Comparison of ENCODE assay signal across 17 cellular contexts in the genomic region with DNA sequence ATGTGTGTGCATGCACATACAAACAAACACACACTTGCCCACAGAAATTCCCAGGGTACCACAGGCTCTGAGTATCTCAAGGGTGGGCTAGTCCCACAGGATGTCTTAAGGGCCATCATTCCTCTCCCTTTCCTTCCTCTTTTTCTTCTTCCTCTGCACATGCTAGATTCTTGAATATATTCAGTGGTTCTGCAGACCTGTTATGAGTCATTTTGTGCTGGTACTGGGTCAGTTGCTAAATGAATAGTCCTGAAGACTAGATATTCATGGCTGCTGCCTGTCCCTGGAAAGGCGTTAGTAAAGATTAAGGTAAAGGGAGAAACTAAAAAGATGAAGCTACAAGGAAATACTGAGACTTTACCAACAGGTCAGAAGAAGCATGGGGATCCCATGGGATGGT.
"Had no signal": no experiment of that assay in that cellular context is flagged by ENCODE, and none has a peak within 500 bp of the region (broad histone marks: within the 10 kb centered on the region; RNA-seq: fewer than 3 reads in every experiment).

No MANE protein-coding gene starts in this region.

- DNase-seq: activated CD4-positive, alpha-beta T cell treated with anti-CD3 and anti-CD28 coated beads for 48 hours; activated CD8-positive, alpha-beta T cell treated with anti-CD3 and anti-CD28 coated beads for 36 hours; activated effector memory CD4-positive, alpha-beta T cell treated with anti-CD3 and anti-CD28 coated beads, Interleukin-2, amount 50 U/mL, for 16 hours; activated T-cell treated with anti-CD3 and anti-CD28 coated beads, Interleukin-2, amount 50 U/mL, for 48 hours; adrenal gland; dorsolateral prefrontal cortex; endodermal cell; heart left ventricle; right cardiac atrium; stimulated activated CD4-positive, alpha-beta T cell treated with anti-CD3 and anti-CD28 coated beads, Interleukin-4, amount 100 ng/mL, for 4 hours; stimulated activated CD8-positive, alpha-beta memory T cell treated with anti-CD3 and anti-CD28 coated beads, Interleukin-4, amount 100 ng/mL, for 48 hours; stimulated activated naive CD8-positive, alpha-beta T cell treated with anti-CD3 and anti-CD28 coated beads, Interleukin-15, amount 100 ng/mL, for 72 hours; upper lobe of left lung had no signal

- H3K4me1 ChIP-seq: adrenal gland, heart left ventricle, prostate gland, upper lobe of left lung had no signal

- H3K27ac ChIP-seq: adrenal gland, dorsolateral prefrontal cortex, heart left ventricle, prostate gland, skin epidermis, upper lobe of left lung had no signal

- ATAC-seq: activated CD8-positive, alpha-beta T cell treated with anti-CD3 and anti-CD28 coated beads for 36 hours; heart left ventricle; left lobe of liver; right cardiac atrium; stimulated activated naive CD8-positive, alpha-beta T cell treated with anti-CD3 and anti-CD28 coated beads, Interleukin-15, amount 100 ng/mL, for 72 hours; WTC11 had no signal

- H3K9me3 ChIP-seq: adrenal gland, heart left ventricle, prostate gland, upper lobe of left lung had no signal

- H3K36me3 ChIP-seq: adrenal gland, heart left ventricle, prostate gland, upper lobe of left lung had no signal

- H3K27me3 ChIP-seq: adrenal gland, dorsolateral prefrontal cortex, heart left ventricle, upper lobe of left lung had no signal

- H3K4me3 ChIP-seq: adrenal gland, dorsolateral prefrontal cortex, heart left ventricle, prostate gland, skin epidermis, upper lobe of left lung had no signal
